ENCODE assay signal across 8 cellular contexts in the genomic region with DNA sequence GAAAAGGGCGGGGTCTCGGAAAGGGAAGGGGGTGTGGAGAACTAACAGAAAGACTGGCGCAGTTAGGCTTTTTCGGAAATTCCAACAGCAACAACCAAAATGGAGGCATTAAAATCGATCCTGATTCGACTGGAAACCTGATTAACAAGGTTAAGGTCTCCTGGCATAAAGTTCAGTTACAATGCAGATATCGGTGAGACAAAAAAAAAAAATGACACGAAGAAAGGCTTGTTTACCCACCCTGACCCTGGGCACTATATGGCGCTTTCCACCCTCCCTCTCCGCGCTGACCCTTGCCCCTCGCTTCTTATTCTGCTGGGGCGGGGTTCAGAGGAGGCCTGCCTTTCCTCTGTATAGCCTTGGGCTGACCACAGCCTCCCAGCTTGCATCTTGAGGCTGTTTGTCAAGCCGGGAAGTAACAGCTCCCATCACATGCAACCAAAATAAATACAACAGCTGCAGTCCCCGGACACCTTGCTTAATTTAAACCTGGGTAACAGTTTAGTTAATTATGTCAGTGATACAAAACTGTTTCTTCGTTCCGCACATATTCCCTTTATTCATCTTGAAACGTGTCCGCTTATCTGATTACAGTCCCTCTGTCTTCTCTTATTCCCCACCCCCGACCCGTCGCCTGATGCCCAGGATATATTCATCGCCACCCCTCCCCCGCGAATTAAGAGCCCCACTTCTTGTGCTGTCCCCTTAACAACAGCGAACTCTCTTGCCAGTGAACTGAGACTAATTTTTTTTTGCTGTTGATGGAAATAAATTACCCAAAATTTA. TPM values are rescaled to one million over a fixed set of nuclear protein-coding genes. Genes with fewer than 3 reads are reported as not detected.
DNase-seq lines count a peak whose midpoint lies in the region; ATAC-seq and TF ChIP-seq lines count a peak whose summit lies in the region.

No MANE protein-coding gene starts in this region.

- H4K20me1 ChIP-seq in DND-41 (ENCODE audit: insufficient read depth, low read length) (0 out of 2 replicates have a peak, but pooled peaks cover 3% of the 10 kb centered on the region), Loucy (ENCODE audit: insufficient read depth, low read length, poor library complexity, severe bottlenecking) (peaks cover 32% of the 10 kb centered on the region)

- H3K27me3 ChIP-seq in DND-41 (ENCODE audit: insufficient read depth, low read length, poor library complexity), result no peaks in the 10 kb centered on the region
- no peaks in the 10 kb centered on the region for H3K27me3 ChIP-seq in Loucy (ENCODE audit: insufficient read depth, low read length, poor library complexity, severe bottlenecking)
- no peaks in the 10 kb centered on the region for H3K27me3 ChIP-seq in iPS-18a (ENCODE audit: control insufficient read depth, insufficient read depth, low read length)
- no peaks in the 10 kb centered on the region for H3K27me3 ChIP-seq in gastrocnemius medialis

- peak in 1 of 2 donors; percentile 64 for TF ChIP-seq POLR2A in gastrocnemius medialis (IDR thresholded peaks at IDR 0.05)

- H3K27ac ChIP-seq in DND-41 (ENCODE audit: low read length), result peak overlapping the region; percentile 98
- H3K27ac ChIP-seq in iPS-18a (ENCODE audit: low read length), result peak overlapping the region; percentile 76
- peak overlapping the region; percentile 94 to 99 (median 99) for H3K27ac ChIP-seq in gastrocnemius medialis

- intact Hi-C loops in gastrocnemius medialis (cut with DNase I; ENCODE audit: low total_unique reads), result loop anchor here (1.0 to 5.0 kb wide), 7 partner anchors 33 to 1327 kb away; a partner anchor contains a TSS

- ATAC-seq in DND-41 (ENCODE audit: insufficient read depth, low read depth), result no peak
- ATAC-seq in GM21723 (IDR thresholded peaks at IDR 0.05; ENCODE audit: unreplicated experiment), result peak; percentile 17
- ATAC-seq in gastrocnemius medialis, result peak; percentile 42 to 46

- in situ Hi-C loops in T47D (cut with HindIII; ENCODE audit: low pct_unique_long_range_greater_than_20kb, low sequenced_read_pairs), result no loop called here
- in situ Hi-C loops in gastrocnemius medialis (cut with MboI; ENCODE audit: low sequenced_read_pairs in 4 of 4), result loop anchor here in 1 of 4 donors (25.0 kb wide), 1 partner anchor 673 kb away; a partner anchor contains a TSS

- peak; percentile 60 for DNase-seq in DND-41
- peak; percentile 13 for DNase-seq in T-helper 9 cell
- peak; percentile 4 to 83 for DNase-seq in T47D (ENCODE audit: low read depth in 1 of 2, low spot score in 1 of 2)
- peak; percentile 67 to 76 for DNase-seq in gastrocnemius medialis
- DNase-seq in NCI-H187 treated with DMSO at 0.1 percent for 48 hours (lab: John Stamatoyannopoulos, UW), result no peak

- no peaks in the 10 kb centered on the region for H3K9me3 ChIP-seq in DND-41 (ENCODE audit: insufficient read depth, low read length, severe bottlenecking)
- H3K9me3 ChIP-seq in Loucy (ENCODE audit: insufficient read depth, low read depth, low read length), result no peaks in the 10 kb centered on the region
- no peaks in the 10 kb centered on the region for H3K9me3 ChIP-seq in iPS-18a (ENCODE audit: control insufficient read depth, low read depth, low read length)
- H3K9me3 ChIP-seq in gastrocnemius medialis, result no peaks in the 10 kb centered on the region

- TF ChIP-seq CTCF in DND-41 (IDR thresholded peaks at IDR 0.05; ENCODE audit: borderline replicate concordance, extremely low read depth, low read length, poor library complexity, severe bottlenecking) (no peak), Loucy (conservative IDR thresholded peaks at IDR 0.05; ENCODE audit: low read length) (no peak), gastrocnemius medialis (IDR thresholded peaks at IDR 0.05 in 4 of 5, conservative IDR thresholded peaks at IDR 0.05 in 1 of 5) (peak in 1 of 5 experiments; percentile 11)

- H3K9ac ChIP-seq in DND-41 (ENCODE audit: low read depth, low read length), result peak overlapping the region; percentile 93
- peak overlapping the region; percentile 85 for H3K9ac ChIP-seq in Loucy (ENCODE audit: low read depth, low read length, poor library complexity, severe bottlenecking)
- peak overlapping the region; percentile 77 for H3K9ac ChIP-seq in iPS-18a (ENCODE audit: low read length)

- H3K79me2 ChIP-seq in DND-41 (ENCODE audit: insufficient read depth, low read length), result peaks cover 39% of the 10 kb centered on the region
- peaks cover 33% of the 10 kb centered on the region for H3K79me2 ChIP-seq in Loucy (ENCODE audit: insufficient read depth, low read length)

- no peaks in the 10 kb centered on the region for H3K9me2 ChIP-seq in Loucy (replicated peaks; ENCODE audit: low read depth, low read length)

- H2AFZ ChIP-seq in DND-41 (ENCODE audit: low read depth, low read length) (peak overlapping the region; percentile 90), Loucy (ENCODE audit: low read length) (peak overlapping the region; percentile 72)

- H3K4me1 ChIP-seq in DND-41 (ENCODE audit: insufficient read depth, low read length) (peaks cover 36% of the 10 kb centered on the region), Loucy (ENCODE audit: insufficient read depth, low read length, poor library complexity, severe bottlenecking) (peaks cover 31% of the 10 kb centered on the region), iPS-18a (ENCODE audit: control insufficient read depth, low read depth, low read length) (peaks cover 20% of the 10 kb centered on the region), gastrocnemius medialis (peaks cover 37 to 41% of the 10 kb centered on the region in 2 donors)

- peaks cover 3% of the 10 kb centered on the region; the same call in 1 of the 2 replicates for H3F3A ChIP-seq in Loucy (ENCODE audit: low read depth)

- H3K36me3 ChIP-seq in DND-41 (ENCODE audit: insufficient read depth, low read length) (no peaks in the 10 kb centered on the region), Loucy (ENCODE audit: insufficient read depth, low read length) (no peaks in the 10 kb centered on the region), iPS-18a (ENCODE audit: control insufficient read depth, low read depth, low read length) (no peaks in the 10 kb centered on the region), gastrocnemius medialis (no peaks in the 10 kb centered on the region)

- H3K4me2 ChIP-seq in DND-41 (ENCODE audit: insufficient read depth, low read length) (peak overlapping the region; percentile 72), Loucy (ENCODE audit: low read depth, low read length, poor library complexity, severe bottlenecking) (peak overlapping the region; percentile 96)

- H3K4me3 ChIP-seq in DND-41 (ENCODE audit: low read depth in 1 of 2, low read length in 2 of 2), result peak overlapping the region; percentile 35 to 71
- H3K4me3 ChIP-seq in Loucy (ENCODE audit: low read length, poor library complexity, severe bottlenecking), result peak overlapping the region; percentile 77
- H3K4me3 ChIP-seq in iPS-18a (ENCODE audit: low read length), result peak overlapping the region; percentile 83
- peak overlapping the region; percentile 81 to 95 (median 84) for H3K4me3 ChIP-seq in gastrocnemius medialis

RNA-seq across cellular contexts. Expression of a gene that starts 0.8 kb away (rescaled TPM):
- 10 to 100 TPM; 37.6 to 64.9 (median 58.7) TPM for total RNA-seq in gastrocnemius medialis
